ENCODE assay signal across 1 cellular context in the genomic region with DNA sequence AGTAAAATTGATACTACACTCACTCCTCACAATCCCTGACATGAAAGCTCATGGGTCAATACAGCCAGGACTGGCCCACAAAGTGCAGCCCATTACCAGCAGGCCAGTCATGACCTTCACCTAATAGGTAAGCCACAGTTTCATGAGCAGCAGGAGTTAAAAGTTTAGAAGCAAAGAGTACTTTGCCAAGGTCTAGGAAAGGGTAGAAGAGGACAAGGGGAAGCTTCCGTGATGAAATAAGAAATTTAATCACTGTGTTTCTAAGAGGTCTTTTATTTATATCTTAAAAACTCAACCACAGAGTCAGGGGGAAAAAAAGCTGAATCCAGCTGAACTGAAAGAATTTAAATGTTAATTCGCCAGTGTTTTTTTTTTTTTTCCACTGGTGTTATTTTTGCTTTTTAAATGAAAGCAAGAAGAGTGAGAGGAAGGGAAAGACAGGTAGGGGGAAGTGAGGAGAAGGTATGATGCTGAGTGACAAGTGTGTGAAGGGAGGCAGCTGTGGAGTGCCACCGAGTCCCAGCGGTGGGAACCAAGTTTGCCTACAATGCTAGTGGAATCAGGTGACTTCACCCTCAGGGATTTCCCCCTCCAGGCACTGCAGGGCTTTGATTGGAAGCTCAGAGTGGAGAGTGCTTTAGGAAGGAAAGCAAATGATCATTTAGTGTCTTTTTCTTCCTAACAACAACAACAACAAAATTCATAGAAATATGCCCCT.
TF ChIP-seq lines count a peak whose summit lies in the region.

No MANE protein-coding gene starts in this region.

TF ChIP-seq in WTC11, 78 proteins besides CTCF, POLR2A, EP300 and RAD21:
- TF ChIP-seq, protein P1, sequence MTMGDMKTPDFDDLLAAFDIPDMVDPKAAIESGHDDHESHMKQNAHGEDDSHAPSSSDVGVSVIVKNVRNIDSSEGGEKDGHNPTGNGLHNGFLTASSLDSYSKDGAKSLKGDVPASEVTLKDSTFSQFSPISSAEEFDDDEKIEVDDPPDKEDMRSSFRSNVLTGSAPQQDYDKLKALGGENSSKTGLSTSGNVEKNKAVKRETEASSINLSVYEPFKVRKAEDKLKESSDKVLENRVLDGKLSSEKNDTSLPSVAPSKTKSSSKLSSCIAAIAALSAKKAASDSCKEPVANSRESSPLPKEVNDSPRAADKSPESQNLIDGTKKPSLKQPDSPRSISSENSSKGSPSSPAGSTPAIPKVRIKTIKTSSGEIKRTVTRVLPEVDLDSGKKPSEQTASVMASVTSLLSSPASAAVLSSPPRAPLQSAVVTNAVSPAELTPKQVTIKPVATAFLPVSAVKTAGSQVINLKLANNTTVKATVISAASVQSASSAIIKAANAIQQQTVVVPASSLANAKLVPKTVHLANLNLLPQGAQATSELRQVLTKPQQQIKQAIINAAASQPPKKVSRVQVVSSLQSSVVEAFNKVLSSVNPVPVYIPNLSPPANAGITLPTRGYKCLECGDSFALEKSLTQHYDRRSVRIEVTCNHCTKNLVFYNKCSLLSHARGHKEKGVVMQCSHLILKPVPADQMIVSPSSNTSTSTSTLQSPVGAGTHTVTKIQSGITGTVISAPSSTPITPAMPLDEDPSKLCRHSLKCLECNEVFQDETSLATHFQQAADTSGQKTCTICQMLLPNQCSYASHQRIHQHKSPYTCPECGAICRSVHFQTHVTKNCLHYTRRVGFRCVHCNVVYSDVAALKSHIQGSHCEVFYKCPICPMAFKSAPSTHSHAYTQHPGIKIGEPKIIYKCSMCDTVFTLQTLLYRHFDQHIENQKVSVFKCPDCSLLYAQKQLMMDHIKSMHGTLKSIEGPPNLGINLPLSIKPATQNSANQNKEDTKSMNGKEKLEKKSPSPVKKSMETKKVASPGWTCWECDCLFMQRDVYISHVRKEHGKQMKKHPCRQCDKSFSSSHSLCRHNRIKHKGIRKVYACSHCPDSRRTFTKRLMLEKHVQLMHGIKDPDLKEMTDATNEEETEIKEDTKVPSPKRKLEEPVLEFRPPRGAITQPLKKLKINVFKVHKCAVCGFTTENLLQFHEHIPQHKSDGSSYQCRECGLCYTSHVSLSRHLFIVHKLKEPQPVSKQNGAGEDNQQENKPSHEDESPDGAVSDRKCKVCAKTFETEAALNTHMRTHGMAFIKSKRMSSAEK (CRISPR knock-in tag; IDR thresholded peaks at IDR 0.05; ENCODE audit: borderline replicate concordance) = no peak
- no peak for TF ChIP-seq NR1H2 (CRISPR knock-in tag; IDR thresholded peaks at IDR 0.05)
- no peak for TF ChIP-seq ZNF396 (CRISPR knock-in tag; IDR thresholded peaks at IDR 0.05; ENCODE audit: borderline replicate concordance)
- TF ChIP-seq IRF1 (CRISPR knock-in tag; IDR thresholded peaks at IDR 0.05) = no peak
- TF ChIP-seq EMX1 (CRISPR knock-in tag; IDR thresholded peaks at IDR 0.05) = no peak
- no peak for TF ChIP-seq SOX15 (CRISPR knock-in tag; IDR thresholded peaks at IDR 0.05)
- no peak for TF ChIP-seq ERG (CRISPR knock-in tag; IDR thresholded peaks at IDR 0.05)
